Comparison of ENCODE assay signal across 1 cellular context in genomic region chr20:45406260-45407066, GRCh38.
TF ChIP-seq lines count a peak whose summit lies in the region.

No MANE protein-coding gene starts in this region.

TF ChIP-seq in HEK293, 187 proteins besides CTCF, POLR2A, EP300 and RAD21 (continued from another document and continues in another):
- TF ChIP-seq ZSCAN23 (tag by site-specific recombination; IDR thresholded peaks at IDR 0.05) (0 out of 2 replicates have a peak, but pooled peaks have one; percentile 38), ZNF629 (tag by site-specific recombination; IDR thresholded peaks at IDR 0.05) (peak; percentile 48; the same call in 1 of the 2 replicates), ZSCAN16 (tag by site-specific recombination; IDR thresholded peaks at IDR 0.05) (no peak), ZNF529 (tag by site-specific recombination; IDR thresholded peaks at IDR 0.05; ENCODE audit: insufficient replicate concordance) (no peak), ZNF426 (tag by site-specific recombination; IDR thresholded peaks at IDR 0.05) (no peak), ZNF335 (tag by site-specific recombination; conservative IDR thresholded peaks at IDR 0.05) (peak; percentile 67), ZNF558 (tag by site-specific recombination; IDR thresholded peaks at IDR 0.05) (no peak), ZNF549 (tag by site-specific recombination; IDR thresholded peaks at IDR 0.05) (no peak), TCF7L2 (IDR thresholded peaks at IDR 0.05; ENCODE audit: borderline replicate concordance, low read depth, low read length) (no peak), GFI1B (tag by site-specific recombination; IDR thresholded peaks at IDR 0.05) (no peak), ZNF274 (IDR thresholded peaks at IDR 0.05; ENCODE audit: low read length) (no peak), ZNF274 (tag by site-specific recombination; IDR thresholded peaks at IDR 0.05; ENCODE audit: borderline replicate concordance) (no peak), ZNF366 (tag by site-specific recombination; conservative IDR thresholded peaks at IDR 0.05) (no peak), ZNF701 (tag by site-specific recombination; IDR thresholded peaks at IDR 0.05) (no peak), ZNF16 (tag by site-specific recombination; IDR thresholded peaks at IDR 0.05; ENCODE audit: low read depth) (no peak), ZNF23 (tag by site-specific recombination; IDR thresholded peaks at IDR 0.05; ENCODE audit: borderline replicate concordance) (no peak), ZNF560 (tag by site-specific recombination; IDR thresholded peaks at IDR 0.05; ENCODE audit: borderline replicate concordance) (no peak), ZBTB48 (tag by site-specific recombination; IDR thresholded peaks at IDR 0.05) (no peak), ZNF837 (tag by site-specific recombination; IDR thresholded peaks at IDR 0.05) (no peak), ZNF600 (tag by site-specific recombination; IDR thresholded peaks at IDR 0.05) (peak; percentile 85), ZNF391 (tag by site-specific recombination; IDR thresholded peaks at IDR 0.05; ENCODE audit: borderline replicate concordance, low read depth) (no peak), ZNF169 (tag by site-specific recombination; IDR thresholded peaks at IDR 0.05) (no peak), YY1 (tag by site-specific recombination; IDR thresholded peaks at IDR 0.05) (no peak), OSR2 (tag by site-specific recombination; IDR thresholded peaks at IDR 0.05) (peak; percentile 82), ZNF596 (tag by site-specific recombination; IDR thresholded peaks at IDR 0.05) (peak; percentile 90), ZSCAN30 (tag by site-specific recombination; IDR thresholded peaks at IDR 0.05) (peak; percentile 72), ZNF280D (tag by site-specific recombination; IDR thresholded peaks at IDR 0.05) (no peak), ZNF623 (tag by site-specific recombination; IDR thresholded peaks at IDR 0.05) (no peak), ZNF2 (tag by site-specific recombination; IDR thresholded peaks at IDR 0.05) (peak; percentile 83), ZNF521 (tag by site-specific recombination; IDR thresholded peaks at IDR 0.05) (no peak), ZNF266 (tag by site-specific recombination; IDR thresholded peaks at IDR 0.05; ENCODE audit: low read depth) (no peak), ZNF561 (tag by site-specific recombination; IDR thresholded peaks at IDR 0.05; ENCODE audit: borderline replicate concordance) (peak; percentile 85; the same call in 1 of the 2 replicates), ZNF548 (tag by site-specific recombination; IDR thresholded peaks at IDR 0.05) (no peak), ZNF660 (tag by site-specific recombination; IDR thresholded peaks at IDR 0.05) (no peak; the same call in 1 of the 2 replicates), ZNF792 (tag by site-specific recombination; IDR thresholded peaks at IDR 0.05) (no peak), KLF17 (tag by site-specific recombination; IDR thresholded peaks at IDR 0.05) (no peak; the same call in 1 of the 2 replicates), ATF2 (tag by site-specific recombination; IDR thresholded peaks at IDR 0.05; ENCODE audit: low read depth) (no peak), MEIS1 (CRISPR knock-in tag; IDR thresholded peaks at IDR 0.05; ENCODE audit: borderline replicate concordance) (no peak), ZBTB26 (tag by site-specific recombination; optimal IDR thresholded peaks at IDR 0.05) (peak; percentile 100), SP3 (tag by site-specific recombination; IDR thresholded peaks at IDR 0.05) (peak; percentile 57; the same call in 1 of the 2 replicates)
- TF ChIP-seq, protein P1, sequence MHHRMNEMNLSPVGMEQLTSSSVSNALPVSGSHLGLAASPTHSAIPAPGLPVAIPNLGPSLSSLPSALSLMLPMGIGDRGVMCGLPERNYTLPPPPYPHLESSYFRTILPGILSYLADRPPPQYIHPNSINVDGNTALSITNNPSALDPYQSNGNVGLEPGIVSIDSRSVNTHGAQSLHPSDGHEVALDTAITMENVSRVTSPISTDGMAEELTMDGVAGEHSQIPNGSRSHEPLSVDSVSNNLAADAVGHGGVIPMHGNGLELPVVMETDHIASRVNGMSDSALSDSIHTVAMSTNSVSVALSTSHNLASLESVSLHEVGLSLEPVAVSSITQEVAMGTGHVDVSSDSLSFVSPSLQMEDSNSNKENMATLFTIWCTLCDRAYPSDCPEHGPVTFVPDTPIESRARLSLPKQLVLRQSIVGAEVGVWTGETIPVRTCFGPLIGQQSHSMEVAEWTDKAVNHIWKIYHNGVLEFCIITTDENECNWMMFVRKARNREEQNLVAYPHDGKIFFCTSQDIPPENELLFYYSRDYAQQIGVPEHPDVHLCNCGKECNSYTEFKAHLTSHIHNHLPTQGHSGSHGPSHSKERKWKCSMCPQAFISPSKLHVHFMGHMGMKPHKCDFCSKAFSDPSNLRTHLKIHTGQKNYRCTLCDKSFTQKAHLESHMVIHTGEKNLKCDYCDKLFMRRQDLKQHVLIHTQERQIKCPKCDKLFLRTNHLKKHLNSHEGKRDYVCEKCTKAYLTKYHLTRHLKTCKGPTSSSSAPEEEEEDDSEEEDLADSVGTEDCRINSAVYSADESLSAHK (tag by site-specific recombination; IDR thresholded peaks at IDR 0.05), result no peak
- TF ChIP-seq, protein P2, sequence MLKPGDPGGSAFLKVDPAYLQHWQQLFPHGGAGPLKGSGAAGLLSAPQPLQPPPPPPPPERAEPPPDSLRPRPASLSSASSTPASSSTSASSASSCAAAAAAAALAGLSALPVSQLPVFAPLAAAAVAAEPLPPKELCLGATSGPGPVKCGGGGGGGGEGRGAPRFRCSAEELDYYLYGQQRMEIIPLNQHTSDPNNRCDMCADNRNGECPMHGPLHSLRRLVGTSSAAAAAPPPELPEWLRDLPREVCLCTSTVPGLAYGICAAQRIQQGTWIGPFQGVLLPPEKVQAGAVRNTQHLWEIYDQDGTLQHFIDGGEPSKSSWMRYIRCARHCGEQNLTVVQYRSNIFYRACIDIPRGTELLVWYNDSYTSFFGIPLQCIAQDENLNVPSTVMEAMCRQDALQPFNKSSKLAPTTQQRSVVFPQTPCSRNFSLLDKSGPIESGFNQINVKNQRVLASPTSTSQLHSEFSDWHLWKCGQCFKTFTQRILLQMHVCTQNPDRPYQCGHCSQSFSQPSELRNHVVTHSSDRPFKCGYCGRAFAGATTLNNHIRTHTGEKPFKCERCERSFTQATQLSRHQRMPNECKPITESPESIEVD (tag by site-specific recombination; IDR thresholded peaks at IDR 0.05), result no peak
- TF ChIP-seq, protein P3, sequence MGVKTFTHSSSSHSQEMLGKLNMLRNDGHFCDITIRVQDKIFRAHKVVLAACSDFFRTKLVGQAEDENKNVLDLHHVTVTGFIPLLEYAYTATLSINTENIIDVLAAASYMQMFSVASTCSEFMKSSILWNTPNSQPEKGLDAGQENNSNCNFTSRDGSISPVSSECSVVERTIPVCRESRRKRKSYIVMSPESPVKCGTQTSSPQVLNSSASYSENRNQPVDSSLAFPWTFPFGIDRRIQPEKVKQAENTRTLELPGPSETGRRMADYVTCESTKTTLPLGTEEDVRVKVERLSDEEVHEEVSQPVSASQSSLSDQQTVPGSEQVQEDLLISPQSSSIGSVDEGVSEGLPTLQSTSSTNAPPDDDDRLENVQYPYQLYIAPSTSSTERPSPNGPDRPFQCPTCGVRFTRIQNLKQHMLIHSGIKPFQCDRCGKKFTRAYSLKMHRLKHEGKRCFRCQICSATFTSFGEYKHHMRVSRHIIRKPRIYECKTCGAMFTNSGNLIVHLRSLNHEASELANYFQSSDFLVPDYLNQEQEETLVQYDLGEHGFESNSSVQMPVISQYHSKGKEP (tag by site-specific recombination; IDR thresholded peaks at IDR 0.05), result no peak
- TF ChIP-seq, protein P4, sequence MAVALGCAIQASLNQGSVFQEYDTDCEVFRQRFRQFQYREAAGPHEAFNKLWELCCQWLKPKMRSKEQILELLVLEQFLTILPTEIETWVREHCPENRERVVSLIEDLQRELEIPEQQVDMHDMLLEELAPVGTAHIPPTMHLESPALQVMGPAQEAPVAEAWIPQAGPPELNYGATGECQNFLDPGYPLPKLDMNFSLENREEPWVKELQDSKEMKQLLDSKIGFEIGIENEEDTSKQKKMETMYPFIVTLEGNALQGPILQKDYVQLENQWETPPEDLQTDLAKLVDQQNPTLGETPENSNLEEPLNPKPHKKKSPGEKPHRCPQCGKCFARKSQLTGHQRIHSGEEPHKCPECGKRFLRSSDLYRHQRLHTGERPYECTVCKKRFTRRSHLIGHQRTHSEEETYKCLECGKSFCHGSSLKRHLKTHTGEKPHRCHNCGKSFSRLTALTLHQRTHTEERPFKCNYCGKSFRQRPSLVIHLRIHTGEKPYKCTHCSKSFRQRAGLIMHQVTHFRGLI (tag by site-specific recombination; IDR thresholded peaks at IDR 0.05), result no peak; the same call in none of the 2 replicates
- TF ChIP-seq, protein P5, sequence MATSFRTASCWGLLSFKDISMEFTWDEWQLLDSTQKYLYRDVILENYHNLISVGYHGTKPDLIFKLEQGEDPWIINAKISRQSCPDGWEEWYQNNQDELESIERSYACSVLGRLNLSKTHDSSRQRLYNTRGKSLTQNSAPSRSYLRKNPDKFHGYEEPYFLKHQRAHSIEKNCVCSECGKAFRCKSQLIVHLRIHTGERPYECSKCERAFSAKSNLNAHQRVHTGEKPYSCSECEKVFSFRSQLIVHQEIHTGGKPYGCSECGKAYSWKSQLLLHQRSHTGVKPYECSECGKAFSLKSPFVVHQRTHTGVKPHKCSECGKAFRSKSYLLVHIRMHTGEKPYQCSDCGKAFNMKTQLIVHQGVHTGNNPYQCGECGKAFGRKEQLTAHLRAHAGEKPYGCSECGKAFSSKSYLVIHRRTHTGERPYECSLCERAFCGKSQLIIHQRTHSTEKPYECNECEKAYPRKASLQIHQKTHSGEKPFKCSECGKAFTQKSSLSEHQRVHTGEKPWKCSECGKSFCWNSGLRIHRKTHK (tag by site-specific recombination; IDR thresholded peaks at IDR 0.05), result no peak
- TF ChIP-seq, protein P6, sequence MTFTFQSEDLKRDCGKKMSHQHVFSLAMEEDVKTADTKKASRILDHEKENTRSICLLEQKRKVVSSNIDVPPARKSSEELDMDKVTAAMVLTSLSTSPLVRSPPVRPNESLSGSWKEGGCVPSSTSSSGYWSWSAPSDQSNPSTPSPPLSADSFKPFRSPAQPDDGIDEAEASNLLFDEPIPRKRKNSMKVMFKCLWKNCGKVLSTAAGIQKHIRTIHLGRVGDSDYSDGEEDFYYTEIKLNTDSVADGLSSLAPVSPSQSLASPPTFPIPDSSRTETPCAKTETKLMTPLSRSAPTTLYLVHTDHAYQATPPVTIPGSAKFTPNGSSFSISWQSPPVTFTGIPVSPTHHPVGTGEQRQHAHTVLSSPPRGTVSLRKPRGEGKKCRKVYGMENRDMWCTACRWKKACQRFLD (tag by site-specific recombination; IDR thresholded peaks at IDR 0.05), result no peak
- TF ChIP-seq, protein P7, sequence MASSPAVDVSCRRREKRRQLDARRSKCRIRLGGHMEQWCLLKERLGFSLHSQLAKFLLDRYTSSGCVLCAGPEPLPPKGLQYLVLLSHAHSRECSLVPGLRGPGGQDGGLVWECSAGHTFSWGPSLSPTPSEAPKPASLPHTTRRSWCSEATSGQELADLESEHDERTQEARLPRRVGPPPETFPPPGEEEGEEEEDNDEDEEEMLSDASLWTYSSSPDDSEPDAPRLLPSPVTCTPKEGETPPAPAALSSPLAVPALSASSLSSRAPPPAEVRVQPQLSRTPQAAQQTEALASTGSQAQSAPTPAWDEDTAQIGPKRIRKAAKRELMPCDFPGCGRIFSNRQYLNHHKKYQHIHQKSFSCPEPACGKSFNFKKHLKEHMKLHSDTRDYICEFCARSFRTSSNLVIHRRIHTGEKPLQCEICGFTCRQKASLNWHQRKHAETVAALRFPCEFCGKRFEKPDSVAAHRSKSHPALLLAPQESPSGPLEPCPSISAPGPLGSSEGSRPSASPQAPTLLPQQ (tag by site-specific recombination; IDR thresholded peaks at IDR 0.05), result peak; percentile 52
